21 cellular contexts compared by ENCODE assay signal in genomic region chr21:45146801-45147200, GRCh38.
DNase-seq lines count a peak whose midpoint lies in the region; ATAC-seq and TF ChIP-seq lines count a peak whose summit lies in the region.
"Had no signal": no experiment of that assay in that cellular context is flagged by ENCODE, and none has a peak within 500 bp of the region (broad histone marks: within the 10 kb centered on the region; RNA-seq: fewer than 3 reads in every experiment).

No MANE protein-coding gene starts in this region.

- H3K9me3 ChIP-seq in left ventricle myocardium inferior (replicated peaks) = no peaks in the 10 kb centered on the region
- H3K9me3 ChIP-seq in esophagus muscularis mucosa = no peaks in the 10 kb centered on the region
- H3K9me3 ChIP-seq: A549, BE2C, Caco-2, SJSA1 had no signal

- WGBS in esophagus muscularis mucosa = 73% methylated on average over 2 of the region's 2 CpGs

- H3K36me3 ChIP-seq in left ventricle myocardium inferior = peaks cover 15% of the 10 kb centered on the region
- H3K36me3 ChIP-seq in esophagus muscularis mucosa = peaks cover 21 to 67% (median 38%) of the 10 kb centered on the region in 4 donors
- H3K36me3 ChIP-seq: BE2C, SJSA1 had no signal

- H3K27ac ChIP-seq in left ventricle myocardium inferior (replicated peaks) = no peak overlapping the region
- no peak overlapping the region for H3K27ac ChIP-seq in coronary artery
- no peak overlapping the region for H3K27ac ChIP-seq in esophagus muscularis mucosa (replicated peaks in 1 of 4)
- H3K27ac ChIP-seq: A549, SJSA1 had no signal

- H3K4me1 Mint-ChIP-seq in osteocyte (ENCODE audit: unreplicated experiment) = peaks cover 48% of the 10 kb centered on the region

- H3K27me3 ChIP-seq in left ventricle myocardium inferior (ENCODE audit: low read depth) (no peaks in the 10 kb centered on the region), esophagus muscularis mucosa (no peaks in the 10 kb centered on the region)
- H3K27me3 ChIP-seq: BE2C, SJSA1 had no signal

- peaks cover 25% of the 10 kb centered on the region for H3K4me1 ChIP-seq in left ventricle myocardium inferior
- peaks cover 7 to 49% (median 34%) of the 10 kb centered on the region in 4 donors for H3K4me1 ChIP-seq in esophagus muscularis mucosa
- H3K4me1 ChIP-seq: Caco-2 had no signal

- H3K4me3 Mint-ChIP-seq in osteocyte (ENCODE audit: unreplicated experiment) = no peak overlapping the region
- H3K4me3 Mint-ChIP-seq: IgD-negative memory B cell had no signal

- TF ChIP-seq EP300 in esophagus muscularis mucosa (IDR thresholded peaks at IDR 0.05) = no peak

- no peak overlapping the region for H3K27ac Mint-ChIP-seq in osteocyte (ENCODE audit: unreplicated experiment)
- H3K27ac Mint-ChIP-seq: CD4-positive, alpha-beta memory T cell; IgD-negative memory B cell had no signal

- intact Hi-C loops in left ventricle myocardium superior (cut with micrococcal nuclease) (loop anchor here (10.0 kb wide), 1 partner anchor 298 kb away; no protein-coding TSS in a partner anchor), left ventricle myocardium inferior (cut with micrococcal nuclease) (no loop called here), esophagus muscularis mucosa (cut with DNase I) (no loop called here)

- peaks cover 29% of the 10 kb centered on the region for H3K36me3 Mint-ChIP-seq in osteocyte (ENCODE audit: unreplicated experiment)
- H3K36me3 Mint-ChIP-seq: IgD-negative memory B cell had no signal

- no peak for TF ChIP-seq POLR2A in esophagus muscularis mucosa (IDR thresholded peaks at IDR 0.05; ENCODE audit: low read depth)

- peak; percentile 13 for DNase-seq in left ventricle myocardium superior
- no peak for DNase-seq in left ventricle myocardium inferior
- peak; percentile 56 for DNase-seq in coronary artery (ENCODE audit: low spot score)
- peak; percentile 46 for DNase-seq in osteocyte (ENCODE audit: extremely low spot score, unreplicated experiment)
- no peak for DNase-seq in esophagus muscularis mucosa (ENCODE audit: extremely low spot score)
- DNase-seq in NCI-H345 (lab: John Stamatoyannopoulos, UW) = no peak
- DNase-seq: BE2C; Caco-2; CD4-positive, alpha-beta memory T cell; DMS 273 treated with DMSO at 0.1 percent for 48 hours; DND-41; NCI-H1105; NCI-H146; NCI-H2029; NCI-H446; NCI-H526 had no signal

- TF ChIP-seq CTCF in left ventricle myocardium inferior (IDR thresholded peaks at IDR 0.05; ENCODE audit: borderline replicate concordance) (no peak), coronary artery (IDR thresholded peaks at IDR 0.05) (no peak), osteocyte (IDR thresholded peaks at IDR 0.05) (no peak), esophagus muscularis mucosa (IDR thresholded peaks at IDR 0.05) (no peak)

- ATAC-seq in left ventricle myocardium superior (no peak), GM21786 (IDR thresholded peaks at IDR 0.05; ENCODE audit: unreplicated experiment) (no peak)
- ATAC-seq: A549, Right ventricle myocardium inferior had no signal

- H3K27me3 Mint-ChIP-seq in osteocyte (ENCODE audit: unreplicated experiment) = no peaks in the 10 kb centered on the region
- H3K27me3 Mint-ChIP-seq: CD4-positive, alpha-beta memory T cell; IgD-negative memory B cell had no signal

- H3K4me3 ChIP-seq in left ventricle myocardium inferior (no peak overlapping the region), coronary artery (no peak overlapping the region), esophagus muscularis mucosa (no peak overlapping the region)
- H3K4me3 ChIP-seq: A549, SJSA1 had no signal

- H3K9me3 Mint-ChIP-seq in osteocyte (ENCODE audit: unreplicated experiment) = no peaks in the 10 kb centered on the region
- H3K9me3 Mint-ChIP-seq: CD4-positive, alpha-beta memory T cell; IgD-negative memory B cell had no signal

Comparison
In these comparisons a context has a peak if more than half of its experiments do, and no peak if none do; other contexts are left out.
1. DNase-seq: peak in left ventricle myocardium superior (single experiment), coronary artery (single experiment) and osteocyte (single experiment); none in left ventricle myocardium inferior (single experiment), esophagus muscularis mucosa (single experiment) and NCI-H345 (single experiment).